In the genomic region with DNA sequence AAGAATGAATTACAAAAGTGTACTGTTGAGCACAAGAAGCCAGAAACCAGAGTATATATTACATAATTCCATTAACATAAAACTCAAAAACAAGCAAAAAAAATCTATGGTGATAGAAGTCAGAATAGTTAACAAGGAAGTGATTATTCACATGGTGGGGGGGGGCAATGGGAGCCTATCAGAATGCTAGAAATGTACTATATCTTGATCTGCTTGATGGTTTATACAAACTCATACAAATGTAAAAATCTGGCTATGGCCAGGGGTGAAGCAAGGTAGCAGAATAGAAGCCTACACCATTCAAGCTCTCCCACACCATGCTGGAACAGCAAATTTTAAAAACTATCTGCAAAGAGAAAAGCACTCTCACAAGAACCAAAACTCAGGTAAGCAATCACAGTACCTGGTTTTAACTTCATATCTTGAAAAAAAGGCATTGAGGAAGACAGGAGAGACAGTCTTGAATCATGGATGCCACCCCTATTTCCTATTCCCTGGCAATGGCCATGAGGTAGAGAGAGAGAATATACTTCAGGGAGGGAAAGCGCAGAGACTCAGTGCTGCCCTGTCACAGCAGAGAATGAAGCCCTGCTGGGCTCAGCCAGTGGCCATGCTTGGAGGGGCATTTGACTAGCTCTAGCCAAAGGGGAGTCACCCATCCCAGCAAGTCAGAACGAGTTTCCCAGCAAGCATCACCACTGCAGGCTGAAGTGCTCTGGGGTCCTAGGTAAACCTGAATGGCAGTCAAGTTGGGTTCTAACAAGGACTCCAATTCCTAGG, we compare ENCODE assay signal across 25 cellular contexts.
DNase-seq lines count a peak whose midpoint lies in the region; ATAC-seq, FAIRE-seq and TF ChIP-seq lines count a peak whose summit lies in the region.
"Had no signal": no experiment of that assay in that cellular context is flagged by ENCODE, and none has a peak within 500 bp of the region (broad histone marks: within the 10 kb centered on the region; RNA-seq: fewer than 3 reads in every experiment).

No MANE protein-coding gene starts in this region.

- H3K27me3 ChIP-seq in HCT116 (ENCODE audit: insufficient read depth, low read length) (no peaks in the 10 kb centered on the region), astrocyte (ENCODE audit: insufficient read depth, low read length) (no peaks in the 10 kb centered on the region), right atrium auricular region (no peaks in the 10 kb centered on the region)
- H3K27me3 ChIP-seq: adrenal gland; BLaER1 treated with 17β-estradiol and CSF1 and Interleukin-3, amounts not matched to agents 10 nM and 100 nM had no signal

- H3K9ac ChIP-seq in HCT116 (ENCODE audit: low read length) (no peak overlapping the region), astrocyte (ENCODE audit: low read length) (no peak overlapping the region)
- H3K9ac ChIP-seq: BLaER1 treated with 17β-estradiol and CSF1 and Interleukin-3, amounts not matched to agents 10 nM and 100 nM had no signal

- TF ChIP-seq POLR2A in HCT116 (IDR thresholded peaks at IDR 0.05; ENCODE audit: borderline replicate concordance, extremely low read depth, insufficient read depth, insufficient read length) = no peak

- H3K4me3 ChIP-seq in HCT116 (replicated peaks in 1 of 2; ENCODE audit: low read depth in 1 of 2, low read length in 2 of 2) (no peak overlapping the region), astrocyte (ENCODE audit: insufficient read depth, low read depth, low read length) (no peak overlapping the region), right atrium auricular region (no peak overlapping the region)
- H3K4me3 ChIP-seq: adrenal gland; BLaER1 treated with 17β-estradiol and CSF1 and Interleukin-3, amounts not matched to agents 10 nM and 100 nM; GM12878; thoracic aorta had no signal

- FAIRE-seq in astrocyte (lab: Jason Lieb, UNC) = no peak
- FAIRE-seq: GM12878, H54 had no signal

- TF ChIP-seq CTCF in HCT116 (IDR thresholded peaks at IDR 0.05 in 2 of 3, conservative IDR thresholded peaks at IDR 0.05 in 1 of 3; ENCODE audit: borderline replicate concordance in 1 of 3, insufficient read depth in 1 of 3, low read depth in 2 of 3, low read length in 2 of 3) (no peak), astrocyte (IDR thresholded peaks at IDR 0.05; ENCODE audit: insufficient read depth, low read depth, low read length) (no peak), right atrium auricular region (IDR thresholded peaks at IDR 0.05) (no peak), nephron progenitor cell (IDR thresholded peaks at IDR 0.05) (no peak)

- ATAC-seq in HCT116 (peak; percentile 46), HG02588 (IDR thresholded peaks at IDR 0.05; ENCODE audit: unreplicated experiment) (no peak), HG02840 (IDR thresholded peaks at IDR 0.05; ENCODE audit: low FRiP score, unreplicated experiment) (no peak)
- ATAC-seq: GM12878; naive thymus-derived CD4-positive, alpha-beta T cell had no signal

- H3K27me3 Mint-ChIP-seq in astrocyte (ENCODE audit: low read depth, unreplicated experiment) (no peaks in the 10 kb centered on the region), nephron progenitor cell (ENCODE audit: low read depth, poor library complexity) (peaks cover 4% of the 10 kb centered on the region)

- H3K4me3 Mint-ChIP-seq in astrocyte (ENCODE audit: unreplicated experiment) (no peak overlapping the region), nephron progenitor cell (no peak overlapping the region)
- H3K4me3 Mint-ChIP-seq: naive thymus-derived CD4-positive, alpha-beta T cell had no signal

- H3K27ac Mint-ChIP-seq in astrocyte (ENCODE audit: unreplicated experiment) = peak overlapping the region; percentile 44
- peak overlapping the region; percentile 16 for H3K27ac Mint-ChIP-seq in nephron progenitor cell
- H3K27ac Mint-ChIP-seq: naive thymus-derived CD4-positive, alpha-beta T cell had no signal

- no peaks in the 10 kb centered on the region for H4K20me1 ChIP-seq in HCT116 (ENCODE audit: insufficient read depth)
- peaks cover 48% of the 10 kb centered on the region for H4K20me1 ChIP-seq in astrocyte (ENCODE audit: insufficient read depth, low read length)

- POLR2A ChIA-PET in HCT116 (lab: Charles Lee) = no interaction called here

- H3K36me3 Mint-ChIP-seq in astrocyte (ENCODE audit: low read depth, unreplicated experiment) (peaks cover 7% of the 10 kb centered on the region), nephron progenitor cell (ENCODE audit: low read depth) (peaks cover 27% of the 10 kb centered on the region)

- H3K9me3 Mint-ChIP-seq in astrocyte (ENCODE audit: unreplicated experiment) (no peaks in the 10 kb centered on the region), nephron progenitor cell (peaks cover 17% of the 10 kb centered on the region)

- H3K4me1 Mint-ChIP-seq in astrocyte (ENCODE audit: low read depth, unreplicated experiment) (peaks cover 20% of the 10 kb centered on the region), nephron progenitor cell (no peaks in the 10 kb centered on the region)
- H3K4me1 Mint-ChIP-seq: naive thymus-derived CD4-positive, alpha-beta T cell had no signal

- CTCF ChIA-PET in HCT116 (lab: Charles Lee) = no interaction called here

- peaks cover 95% of the 10 kb centered on the region for H3K79me2 ChIP-seq in HCT116 (ENCODE audit: insufficient read depth, low read length)
- H3K79me2 ChIP-seq in astrocyte (ENCODE audit: insufficient read depth, low read length) = peaks cover 88% of the 10 kb centered on the region

- RAD21 ChIA-PET in HCT116 (lab: Charles Lee; ENCODE audit: low non-redundant PET in 1 of 2, low total read pairs in 2 of 2, uncharacterized antibody in 2 of 2, unreplicated experiment in 2 of 2) = no interaction called here

- peak overlapping the region; percentile 52 for H3K4me2 ChIP-seq in HCT116 (ENCODE audit: low read length)
- H3K4me2 ChIP-seq in astrocyte (ENCODE audit: low read length) = no peak overlapping the region
- H3K4me2 ChIP-seq: BLaER1 treated with 17β-estradiol and CSF1 and Interleukin-3, amounts not matched to agents 10 nM and 100 nM had no signal

- intact Hi-C loops in HCT116 (cut with micrococcal nuclease) = no loop called here

- H3K36me3 ChIP-seq in HCT116 (ENCODE audit: control insufficient read depth in 1 of 2, insufficient read depth in 2 of 2, low read length in 2 of 2) = no peaks in the 10 kb centered on the region
- H3K36me3 ChIP-seq in astrocyte (ENCODE audit: insufficient read depth, low read length) = no peaks in the 10 kb centered on the region
- no peaks in the 10 kb centered on the region for H3K36me3 ChIP-seq in right atrium auricular region
- H3K36me3 ChIP-seq: adrenal gland had no signal

- no TSS peak for BruUV-seq in HCT116 (replicated peaks; lab: Mats Ljungman, UMichigan)

- H3K4me1 ChIP-seq in HCT116 (ENCODE audit: control insufficient read depth in 1 of 2, insufficient read depth in 2 of 2, low read length in 2 of 2) (peaks cover 23 to 38% of the 10 kb centered on the region in 2 experiments), astrocyte (ENCODE audit: insufficient read depth, low read length) (no peaks in the 10 kb centered on the region), right atrium auricular region (peaks cover 0 to 31% of the 10 kb centered on the region in 2 donors)
- H3K4me1 ChIP-seq: BLaER1 treated with 17β-estradiol and CSF1 and Interleukin-3, amounts not matched to agents 10 nM and 100 nM had no signal

- H3K9me3 ChIP-seq in HCT116 (ENCODE audit: control insufficient read depth in 1 of 2, insufficient read depth in 1 of 2, low read depth in 1 of 2, low read length in 2 of 2) = no peaks in the 10 kb centered on the region
- H3K9me3 ChIP-seq in astrocyte (ENCODE audit: insufficient read depth, low read depth, low read length) = no peaks in the 10 kb centered on the region
- H3K9me3 ChIP-seq in right atrium auricular region = peaks cover 0 to 4% of the 10 kb centered on the region in 2 donors
- H3K9me3 ChIP-seq: adrenal gland had no signal

- no peak for TF ChIP-seq RAD21 in HCT116 (IDR thresholded peaks at IDR 0.05; ENCODE audit: low read depth)

- H3K27ac ChIP-seq in HCT116 (ENCODE audit: low read depth, low read length) (peak overlapping the region; percentile 2; the same call in 1 of the 2 replicates), astrocyte (ENCODE audit: low read depth, low read length) (no peak overlapping the region), right atrium auricular region (peak overlapping the region; percentile 14 to 61)
- H3K27ac ChIP-seq: adrenal gland; BLaER1 treated with 17β-estradiol and CSF1 and Interleukin-3, amounts not matched to agents 10 nM and 100 nM; HL-60; thoracic aorta had no signal

- DNase-seq in HCT116 (ENCODE audit: low read depth, low spot score) = no peak
- no peak for DNase-seq in astrocyte (ENCODE audit: low read depth)
- DNase-seq in right atrium auricular region (ENCODE audit: low spot score) = no peak
- no peak for DNase-seq in nephron progenitor cell
- DNase-seq in effector CD8-positive, alpha-beta T cell (lab: John Stamatoyannopoulos, UW) = no peak
- no peak for DNase-seq in LoVo (ENCODE audit: low spot score)
- DNase-seq: activated CD8-positive, alpha-beta memory T cell treated with anti-CD3 and anti-CD28 coated beads for 24 hours; activated gamma-delta T cell treated with Interleukin-2 at 50 U/mL for 16 hours; activated T-cell treated with anti-CD3 and anti-CD28 coated beads, Interleukin-2, amount 50 U/mL, for 1 hour; glutamatergic neuron; naive thymus-derived CD4-positive, alpha-beta T cell; NCI-H1417 treated with DMSO at 0.1 percent for 48 hours; NCI-H446 treated with DMSO at 0.1 percent for 48 hours; OCI-M1; SHP77; stimulated activated CD4-positive, alpha-beta T cell treated with anti-CD3 and anti-CD28 coated beads, Interleukin-4, amount 100 ng/mL, for 4 hours; stimulated activated naive CD4-positive, alpha-beta T cell had no signal

- H3K9me2 ChIP-seq in HCT116 (ENCODE audit: insufficient read depth) = no peaks in the 10 kb centered on the region

- H2AFZ ChIP-seq in HCT116 (ENCODE audit: low read depth, low read length, poor library complexity, severe bottlenecking) = no peak overlapping the region
- H2AFZ ChIP-seq in astrocyte (ENCODE audit: low read depth, low read length) = no peak overlapping the region

TF ChIP-seq in HCT116, 20 proteins besides CTCF, POLR2A, EP300 and RAD21 (continues in another document):
- TF ChIP-seq EGR1 (IDR thresholded peaks at IDR 0.05; ENCODE audit: low read depth) = no peak
- TF ChIP-seq POLR2AphosphoS5 (IDR thresholded peaks at IDR 0.05; ENCODE audit: low read depth, low read length) = no peak
- TF ChIP-seq SRF (IDR thresholded peaks at IDR 0.05; ENCODE audit: low read depth) = no peak
- no peak for TF ChIP-seq FOSL1 (IDR thresholded peaks at IDR 0.05; ENCODE audit: low read depth)
- TF ChIP-seq, protein P1, sequence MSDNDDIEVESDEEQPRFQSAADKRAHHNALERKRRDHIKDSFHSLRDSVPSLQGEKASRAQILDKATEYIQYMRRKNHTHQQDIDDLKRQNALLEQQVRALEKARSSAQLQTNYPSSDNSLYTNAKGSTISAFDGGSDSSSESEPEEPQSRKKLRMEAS (IDR thresholded peaks at IDR 0.05) = no peak
